7 cellular contexts compared by ENCODE assay signal in the genomic region with DNA sequence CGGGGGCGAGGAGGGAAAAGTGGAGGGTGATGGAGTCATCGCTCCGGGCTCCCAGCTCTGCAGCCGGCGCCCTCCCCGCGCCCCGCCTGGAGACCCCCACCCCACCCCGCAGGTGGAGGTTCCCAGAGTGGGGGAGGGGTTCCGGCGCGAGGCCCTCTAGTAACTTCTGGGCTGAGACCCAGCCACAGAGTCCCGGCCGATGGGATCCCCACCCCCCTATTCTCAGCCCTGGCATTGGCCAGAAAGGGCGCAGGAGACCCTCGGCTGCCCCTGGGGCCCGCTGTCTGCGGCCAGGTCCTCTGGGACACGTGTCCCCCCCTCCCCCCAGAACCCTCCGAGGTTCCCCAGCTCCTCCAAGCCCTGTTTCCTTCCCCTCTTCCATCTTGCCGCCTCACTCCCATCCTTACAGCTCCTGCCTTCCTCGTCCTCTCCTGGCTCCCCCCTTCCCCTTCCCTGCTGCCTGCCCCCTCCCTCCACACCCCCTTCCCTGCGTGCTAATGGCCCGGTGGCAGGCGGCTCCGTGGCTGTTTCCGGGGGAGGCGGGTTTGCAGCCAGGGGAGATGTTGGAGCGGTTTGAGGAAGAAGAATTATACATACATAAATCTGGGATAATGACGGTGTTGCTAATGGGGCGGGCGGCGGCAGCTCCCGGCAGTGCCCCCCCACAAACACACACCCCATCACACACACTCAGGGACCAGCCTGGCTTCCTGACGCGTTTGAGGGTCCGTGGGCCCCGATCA. TPM values are rescaled to one million over a fixed set of nuclear protein-coding genes. Genes with fewer than 3 reads are reported as not detected.
A peak's percentile ranks its signal among the peaks of the same experiment; 100 is the strongest.
DNase-seq lines count a peak whose midpoint lies in the region; TF ChIP-seq lines count a peak whose summit lies in the region.
"Not testable (repeated sequence)": the region's sequence is repeated elsewhere in the genome, so short reads cannot be mapped to it uniquely, and the experiment has no call there.

No MANE protein-coding gene starts in this region.

- peak; percentile 27 for DNase-seq in GM12865 (ENCODE audit: low read depth)
- peak; percentile 60 for DNase-seq in NCI-H2171 treated with DMSO at 0.1 percent for 48 hours (lab: John Stamatoyannopoulos, UW)
- DNase-seq in ascending aorta (ENCODE audit: low spot score in 2 of 2): peak in 1 of 2 donors; percentile 63
- DNase-seq in fibroblast of villous mesenchyme (ENCODE audit: low read depth): not testable (repeated sequence)

- not testable (repeated sequence) for H3K9me3 ChIP-seq in ascending aorta; mesodermal cell (ENCODE audit: control insufficient read depth, low read length)

- H3K4me1 ChIP-seq in ascending aorta: peaks cover 2 to 14% of the 10 kb centered on the region in 2 donors
- H3K4me1 ChIP-seq in mesodermal cell (ENCODE audit: control insufficient read depth, insufficient read depth, low read length, poor library complexity, severe bottlenecking): not testable (repeated sequence)

- intact Hi-C loops in ascending aorta (cut with DNase I): not testable (repeated sequence)

- H3K27me3 ChIP-seq in ascending aorta: not testable (repeated sequence)

- H3K36me3 ChIP-seq in ascending aorta; mesodermal cell (ENCODE audit: control insufficient read depth, insufficient read depth, low read length): not testable (repeated sequence)

- H3K4me3 ChIP-seq in GM12865 (ENCODE audit: low read depth, low read length) (peak overlapping the region; percentile 62), WI38 (ENCODE audit: low read depth, low read length) (peak overlapping the region; percentile 30; the same call in 1 of the 2 replicates), ascending aorta (peak overlapping the region; percentile 59 to 74), fibroblast of villous mesenchyme (ENCODE audit: low read depth, low read length) (peak overlapping the region; percentile 53), mesodermal cell (ENCODE audit: extremely low read depth, insufficient read depth, low read length, poor library complexity, severe bottlenecking) (peak overlapping the region; percentile 39), skin epidermis (peak overlapping the region; percentile 37 to 62 (median 47))

- not testable (repeated sequence) for H3K27ac ChIP-seq in ascending aorta
- H3K27ac ChIP-seq in mesodermal cell (ENCODE audit: low read depth, low read length, severe bottlenecking) (peak overlapping the region; percentile 76), skin epidermis (peak overlapping the region in 20 of 21 experiments; percentile 2 to 88 (median 68))

- WGBS in mesodermal cell (ENCODE audit: insufficient coverage in 2 of 2), 2 experiments: 0 to 7% methylated on average over 2 to 6 of the region's 39 CpGs

- TF ChIP-seq CTCF in GM12865 (IDR thresholded peaks at IDR 0.05; ENCODE audit: insufficient read depth, low read depth, low read length, missing control alignments); WI38 (IDR thresholded peaks at IDR 0.05; ENCODE audit: low read depth, low read length); ascending aorta (IDR thresholded peaks at IDR 0.05); fibroblast of villous mesenchyme (IDR thresholded peaks at IDR 0.05; ENCODE audit: insufficient read depth, low read depth, low read length): not testable (repeated sequence)

RNA-seq across cellular contexts. Expression of gene ADGRL1, which starts 43.2 kb away (rescaled TPM):
- 26.0 TPM for total RNA-seq in ascending aorta
- total RNA-seq in fibroblast of villous mesenchyme: 1.7 and 1.9 TPM in 2 replicates
- 36.3 TPM for polyA plus RNA-seq in mesodermal cell (2013, experiment 1 of 2)
- polyA plus RNA-seq in mesodermal cell (2013, experiment 2 of 2): 28.0 TPM
